1 cellular context compared by ENCODE assay signal in the genomic region with DNA sequence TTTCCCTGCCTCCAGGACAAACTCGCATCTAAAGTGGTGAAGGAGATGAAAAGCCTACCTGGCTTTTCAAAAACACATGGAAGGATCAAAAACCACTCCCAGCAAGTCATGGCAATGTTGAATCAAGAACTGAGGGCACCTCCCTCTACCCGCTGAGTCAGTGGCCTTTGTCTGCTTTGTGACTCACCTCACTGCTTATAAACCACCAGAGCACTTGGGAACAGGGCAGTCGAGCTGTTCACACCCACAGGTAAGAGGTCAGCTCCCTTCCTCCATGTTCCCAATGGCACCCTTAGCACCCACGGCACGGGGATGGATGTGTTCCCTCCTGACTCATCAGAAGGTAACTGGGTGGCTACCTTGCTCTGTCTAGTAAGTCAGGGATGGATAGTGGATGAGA.
TF ChIP-seq lines count a peak whose summit lies in the region.

No MANE protein-coding gene starts in this region.

TF ChIP-seq in H1, 55 proteins besides CTCF, POLR2A, EP300 and RAD21:
- no peak for TF ChIP-seq CBX8 (IDR thresholded peaks at IDR 0.05; ENCODE audit: borderline replicate concordance, low read depth, low read length)
- TF ChIP-seq HDAC2 (IDR thresholded peaks at IDR 0.05; ENCODE audit: borderline replicate concordance in 1 of 2, low read depth in 2 of 2, low read length in 2 of 2) = no peak
- TF ChIP-seq SUZ12 (IDR thresholded peaks at IDR 0.05; ENCODE audit: low read length) = no peak
- no peak for TF ChIP-seq CEBPB (IDR thresholded peaks at IDR 0.05; ENCODE audit: low read depth, low read length)
- TF ChIP-seq BCL11A (IDR thresholded peaks at IDR 0.05; ENCODE audit: low read depth in 2 of 2, low read length in 2 of 2) = no peak
- no peak for TF ChIP-seq TCF12 (IDR thresholded peaks at IDR 0.05; ENCODE audit: low read depth, low read length)
- TF ChIP-seq, protein P1, sequence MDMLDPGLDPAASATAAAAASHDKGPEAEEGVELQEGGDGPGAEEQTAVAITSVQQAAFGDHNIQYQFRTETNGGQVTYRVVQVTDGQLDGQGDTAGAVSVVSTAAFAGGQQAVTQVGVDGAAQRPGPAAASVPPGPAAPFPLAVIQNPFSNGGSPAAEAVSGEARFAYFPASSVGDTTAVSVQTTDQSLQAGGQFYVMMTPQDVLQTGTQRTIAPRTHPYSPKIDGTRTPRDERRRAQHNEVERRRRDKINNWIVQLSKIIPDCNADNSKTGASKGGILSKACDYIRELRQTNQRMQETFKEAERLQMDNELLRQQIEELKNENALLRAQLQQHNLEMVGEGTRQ (IDR thresholded peaks at IDR 0.05; ENCODE audit: low read length) = no peak
- no peak for TF ChIP-seq PHF8 (conservative IDR thresholded peaks at IDR 0.05; ENCODE audit: low read depth, low read length)
- TF ChIP-seq POLR2AphosphoS5 (IDR thresholded peaks at IDR 0.05; ENCODE audit: low read depth, low read length) = no peak
- TF ChIP-seq CBX5 (IDR thresholded peaks at IDR 0.05; ENCODE audit: low read depth, low read length) = no peak
- no peak for TF ChIP-seq EZH2 (IDR thresholded peaks at IDR 0.05; ENCODE audit: low read depth, low read length, severe bottlenecking)
- no peak for TF ChIP-seq CHD1 (IDR thresholded peaks at IDR 0.05; ENCODE audit: low read depth, low read length)
- no peak for TF ChIP-seq CHD2 (IDR thresholded peaks at IDR 0.05; ENCODE audit: low read length)
- TF ChIP-seq SRF (IDR thresholded peaks at IDR 0.05; ENCODE audit: low read depth, low read length) = no peak
- TF ChIP-seq SIRT6 (IDR thresholded peaks at IDR 0.05; ENCODE audit: low read length) = no peak
- no peak for TF ChIP-seq KDM1A (IDR thresholded peaks at IDR 0.05; ENCODE audit: borderline replicate concordance, low read length)
- TF ChIP-seq TEAD4 (IDR thresholded peaks at IDR 0.05; ENCODE audit: low read depth, low read length) = no peak
- no peak for TF ChIP-seq SP1 (IDR thresholded peaks at IDR 0.05; ENCODE audit: low read depth, low read length)
